8 cellular contexts compared by ENCODE assay signal in the genomic region with DNA sequence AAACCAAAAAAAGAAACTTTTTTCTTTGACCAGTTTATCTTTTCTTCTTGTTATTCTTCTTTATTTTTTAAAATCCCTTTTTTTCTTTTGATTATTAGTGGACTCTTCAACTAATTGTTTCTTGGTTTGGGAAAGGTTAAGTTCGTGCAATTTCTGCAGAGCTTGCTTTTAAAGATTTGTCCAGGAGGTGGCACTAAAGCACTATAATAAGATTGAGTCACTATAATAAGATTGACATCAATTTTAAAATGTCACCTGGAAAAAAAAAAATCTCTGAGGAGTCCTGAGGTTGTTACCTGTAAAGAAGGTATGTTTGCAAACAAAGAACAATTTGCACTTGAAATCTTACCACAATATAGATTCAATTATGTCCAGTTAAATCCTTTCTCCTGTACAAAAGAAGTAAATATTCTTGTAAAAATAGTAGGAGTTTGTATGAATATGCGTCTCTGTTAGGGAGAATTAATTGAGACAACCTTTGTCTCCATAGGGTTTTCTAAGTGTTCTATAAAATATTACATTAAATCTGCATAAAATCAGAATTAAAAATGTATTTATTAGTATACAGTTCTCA.
DNase-seq lines count a peak whose midpoint lies in the region; ATAC-seq and TF ChIP-seq lines count a peak whose summit lies in the region.

No MANE protein-coding gene starts in this region.

- 40 to 43% methylated on average over 2 of the region's 2 CpGs for WGBS in lung, 2 donors

- H3K36me3 ChIP-seq in breast epithelium, result no peaks in the 10 kb centered on the region
- no peaks in the 10 kb centered on the region for H3K36me3 ChIP-seq in lung (ENCODE audit: control insufficient read depth in 2 of 2, insufficient read depth in 2 of 2, low read length in 2 of 2)
- H3K36me3 ChIP-seq in effector memory CD4-positive, alpha-beta T cell (ENCODE audit: control insufficient read depth, insufficient read depth, low read length), result no peaks in the 10 kb centered on the region

- peak in 3 of 4 experiments; percentile 1 to 9 (median 2) for DNase-seq in stimulated activated CD4-positive, alpha-beta T cell treated with anti-CD3 and anti-CD28 coated beads, Interleukin-1b, Interleukin-23, amount 100 ng/mL, for 24 hours (ENCODE audit: low read depth in 4 of 4, low spot score in 1 of 4)
- no peak for DNase-seq in stimulated activated CD4-positive, alpha-beta T cell treated with anti-CD3 and anti-CD28 coated beads, Interleukin-12 subunit alpha, Interleukin-12 subunit beta, amount 100 ng/mL, for 4 hours
- peak; percentile 8 for DNase-seq in NCI-H524 treated with DMSO at 0.1 percent for 48 hours (lab: John Stamatoyannopoulos, UW)
- no peak for DNase-seq in breast epithelium (ENCODE audit: low spot score in 2 of 2)
- no peak for DNase-seq in lung (ENCODE audit: low spot score)
- DNase-seq in effector memory CD4-positive, alpha-beta T cell, result no peak

- intact Hi-C loops in breast epithelium (cut with DNase I; ENCODE audit: low total_unique reads), result no loop called here

- H3K4me1 ChIP-seq in breast epithelium (no peaks in the 10 kb centered on the region), lung (ENCODE audit: control insufficient read depth in 2 of 2, insufficient read depth in 2 of 2, low read length in 2 of 2) (peaks cover 0 to 3% of the 10 kb centered on the region in 2 donors)
- H3K4me1 ChIP-seq in effector memory CD4-positive, alpha-beta T cell (ENCODE audit: control insufficient read depth, insufficient read depth, low read length, poor library complexity, severe bottlenecking), result no peaks in the 10 kb centered on the region

- ATAC-seq in HG02852 (IDR thresholded peaks at IDR 0.05; ENCODE audit: unreplicated experiment) (peak; percentile 55), lung (ENCODE audit: insufficient read depth, low FRiP score) (no peak)
- ATAC-seq in activated CD4-positive, CD25-positive, alpha-beta regulatory T cell treated with anti-CD3 and anti-CD28 coated beads, Interleukin-2, amount 50 U/mL, for 24 hours, result no peak

- TF ChIP-seq CTCF in breast epithelium (IDR thresholded peaks at IDR 0.05), result peak; percentile 20 to 56 (median 41)
- TF ChIP-seq CTCF in lung (IDR thresholded peaks at IDR 0.05; ENCODE audit: control extremely low read depth, extremely low read depth), result peak; percentile 50

- H3K9me3 ChIP-seq in breast epithelium, result no peaks in the 10 kb centered on the region
- no peaks in the 10 kb centered on the region for H3K9me3 ChIP-seq in lung (ENCODE audit: control insufficient read depth in 2 of 2, insufficient read depth in 1 of 2, low read length in 1 of 2)
- no peaks in the 10 kb centered on the region for H3K9me3 ChIP-seq in effector memory CD4-positive, alpha-beta T cell (ENCODE audit: control insufficient read depth, low read length)

- H3K4me3 ChIP-seq in breast epithelium, result no peak overlapping the region
- no peak overlapping the region for H3K4me3 ChIP-seq in lung
- no peak overlapping the region for H3K4me3 ChIP-seq in effector memory CD4-positive, alpha-beta T cell (ENCODE audit: insufficient read depth, low read depth, low read length, poor library complexity, severe bottlenecking)

- H3K27ac ChIP-seq in breast epithelium (no peak overlapping the region), lung (ENCODE audit: low read depth in 1 of 2, low read length in 1 of 2) (no peak overlapping the region)
- H3K27ac ChIP-seq in effector memory CD4-positive, alpha-beta T cell (ENCODE audit: insufficient read depth, low read length, poor library complexity, severe bottlenecking), result no peak overlapping the region

- H3K27me3 ChIP-seq in breast epithelium (no peaks in the 10 kb centered on the region), lung (ENCODE audit: control insufficient read depth, insufficient read depth) (no peaks in the 10 kb centered on the region)
- no peaks in the 10 kb centered on the region for H3K27me3 ChIP-seq in effector memory CD4-positive, alpha-beta T cell (replicated peaks; ENCODE audit: control insufficient read depth, insufficient read depth, low read length, poor library complexity, severe bottlenecking)

- no peak for TF ChIP-seq POLR2A in breast epithelium (IDR thresholded peaks at IDR 0.05)

Comparison
In these comparisons a context has a peak if more than half of its experiments do, and no peak if none do; other contexts are left out.
1. DNase-seq: peak in stimulated activated CD4-positive, alpha-beta T cell treated with anti-CD3 and anti-CD28 coated beads, Interleukin-1b, Interleukin-23, amount 100 ng/mL, for 24 hours (3 of 4) and NCI-H524 treated with DMSO at 0.1 percent for 48 hours (single experiment); none in stimulated activated CD4-positive, alpha-beta T cell treated with anti-CD3 and anti-CD28 coated beads, Interleukin-12 subunit alpha, Interleukin-12 subunit beta, amount 100 ng/mL, for 4 hours (single experiment), breast epithelium (0 of 2), lung (single experiment) and effector memory CD4-positive, alpha-beta T cell (0 of 3).